ENCODE assay signal across 11 cellular contexts in the genomic region with DNA sequence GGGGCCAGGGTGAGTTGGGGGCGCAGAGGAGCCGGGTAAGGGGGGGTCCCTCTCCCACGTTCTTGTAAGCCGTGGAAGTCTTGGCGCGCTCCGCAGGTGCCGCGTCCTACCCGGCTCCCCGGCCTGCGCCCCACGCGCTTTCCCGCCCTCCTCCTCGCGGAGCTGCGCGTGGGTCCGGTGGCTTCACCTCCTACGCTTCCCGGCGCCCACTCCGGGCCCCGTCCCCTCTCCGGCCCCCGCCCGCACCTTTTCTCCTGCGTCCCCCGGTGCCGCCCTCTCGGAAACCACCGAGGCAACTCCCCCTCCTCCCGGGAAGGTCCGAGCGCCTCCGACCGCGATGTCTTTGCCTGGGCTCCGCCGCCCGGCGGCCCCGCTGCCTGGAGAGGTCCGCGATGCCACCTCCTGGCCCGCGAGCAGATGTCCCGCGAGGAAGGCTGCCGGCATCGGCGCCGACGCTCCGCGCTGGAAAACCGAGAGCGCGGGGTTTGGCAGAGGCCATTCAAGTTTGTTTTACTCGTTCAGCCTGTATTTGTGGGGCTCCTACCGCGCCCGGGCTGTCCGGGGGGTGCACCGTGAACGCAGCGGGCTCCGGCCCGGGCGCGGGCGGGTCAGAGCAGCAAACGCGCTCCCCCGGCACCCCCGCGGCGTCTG. TPM values are rescaled to one million over a fixed set of nuclear protein-coding genes. Genes with fewer than 3 reads are reported as not detected.
DNase-seq lines count a peak whose midpoint lies in the region; ATAC-seq and TF ChIP-seq lines count a peak whose summit lies in the region.
"Had no signal": no experiment of that assay in that cellular context is flagged by ENCODE, and none has a peak within 500 bp of the region (broad histone marks: within the 10 kb centered on the region; RNA-seq: fewer than 3 reads in every experiment).

No MANE protein-coding gene starts in this region.

- no peaks in the 10 kb centered on the region; the same call in 1 of the 2 replicates for H3K27me3 ChIP-seq in Panc1 (ENCODE audit: control insufficient read depth, insufficient read depth, low read length)
- H3K27me3 ChIP-seq in osteoblast (ENCODE audit: insufficient read depth, low read length): peaks cover 59% of the 10 kb centered on the region

- H3K4me2 ChIP-seq in osteoblast (ENCODE audit: insufficient read depth, low read length): no peak overlapping the region

- in situ Hi-C loops in Panc1 (cut with HindIII; ENCODE audit: low pct_unique_long_range_greater_than_20kb, low sequenced_read_pairs): no loop called here

- H3K36me3 ChIP-seq in Panc1 (ENCODE audit: control insufficient read depth, insufficient read depth, low read length): no peaks in the 10 kb centered on the region
- no peaks in the 10 kb centered on the region for H3K36me3 ChIP-seq in osteoblast (ENCODE audit: insufficient read depth, low read length)

- no TSS peak for BruUV-seq in Panc1 (replicated peaks; lab: Mats Ljungman, UMichigan)

- H4K20me1 ChIP-seq in osteoblast (ENCODE audit: insufficient read depth, low read length): no peaks in the 10 kb centered on the region

- no peaks in the 10 kb centered on the region for H3K79me2 ChIP-seq in osteoblast (ENCODE audit: insufficient read depth, low read length)

- no peak overlapping the region for H3K27ac ChIP-seq in Panc1 (ENCODE audit: low read length)
- no peak overlapping the region for H3K27ac ChIP-seq in osteoblast (ENCODE audit: low read depth, low read length)

- POLR2A ChIA-PET in Panc1 (lab: Charles Lee): no interaction called here

- intact Hi-C loops in Panc1 (cut with micrococcal nuclease; ENCODE audit: unreplicated experiment): loop anchor here (5.0 kb wide), 1 partner anchor 126 kb away; no protein-coding TSS in a partner anchor

- peaks cover 7% of the 10 kb centered on the region; the same call in 1 of the 2 replicates for H3K4me1 ChIP-seq in Panc1 (ENCODE audit: control insufficient read depth, insufficient read depth, low read length)
- H3K4me1 ChIP-seq in osteoblast (ENCODE audit: insufficient read depth, low read length): no peaks in the 10 kb centered on the region

- H3K9me3 ChIP-seq in Panc1 (ENCODE audit: control insufficient read depth, insufficient read depth, low read depth, low read length): no peaks in the 10 kb centered on the region
- no peaks in the 10 kb centered on the region for H3K9me3 ChIP-seq in osteoblast (ENCODE audit: low read depth, low read length)

- CTCF ChIA-PET in Panc1 (lab: Charles Lee): no interaction called here

- TF ChIP-seq CTCF in Panc1 (IDR thresholded peaks at IDR 0.05): peak; percentile 79
- TF ChIP-seq CTCF in osteoblast (IDR thresholded peaks at IDR 0.05; ENCODE audit: extremely low read depth, low read depth, low read length): peak; percentile 15

- ATAC-seq in Panc1 (peak; percentile 66), HG02798 (IDR thresholded peaks at IDR 0.05; ENCODE audit: poor library complexity, unreplicated experiment) (no peak)

- no peak overlapping the region for H2AFZ ChIP-seq in osteoblast (ENCODE audit: low read length)

- H3K4me3 ChIP-seq in Panc1 (ENCODE audit: low read depth in 2 of 2, low read length in 2 of 2) (peak overlapping the region; percentile 34 to 48), osteoblast (ENCODE audit: insufficient read depth, low read length) (no peak overlapping the region)

- DNase-seq in GM04504 (ENCODE audit: low read depth) (peak; percentile 4), Panc1 (ENCODE audit: low read depth, low spot score) (no peak), foreskin melanocyte (peak; percentile 14), osteoblast (ENCODE audit: insufficient read length, low spot score, missing footprints) (peak; percentile 96), NCI-H1436 treated with DMSO at 0.1 percent for 48 hours (lab: John Stamatoyannopoulos, UW) (no peak), EL (no peak)
- DNase-seq in NK-92 treated with Interleukin-12 subunit alpha and Interleukin-12 subunit beta, amount 100 ng/mL, for 24 hours (lab: John Stamatoyannopoulos, UW): no peak
- DNase-seq: left cardiac atrium had no signal

RNA-seq across cellular contexts. Expression of a gene that starts 2.4 kb away (rescaled TPM):
- total RNA-seq in Panc1 (2021; ENCODE audit: unreplicated experiment) (1.6 TPM), osteoblast (not detected in 2 replicates)
- 12.0 TPM for polyA plus RNA-seq in Panc1 (2012; ENCODE audit: insufficient read length)
- total RNA-seq: left cardiac atrium, M059J, SK-MEL-5 had no signal

Comparison
In these comparisons a context has a peak if more than half of its experiments do, and no peak if none do; other contexts are left out.
1. DNase-seq: peak in GM04504 (single experiment), foreskin melanocyte (single experiment) and osteoblast (single experiment); none in Panc1 (single experiment), NCI-H1436 treated with DMSO at 0.1 percent for 48 hours (single experiment), EL (single experiment) and NK-92 treated with Interleukin-12 subunit alpha and Interleukin-12 subunit beta, amount 100 ng/mL, for 24 hours (single experiment).